Comparison of ENCODE assay signal across 19 cellular contexts in the genomic region with DNA sequence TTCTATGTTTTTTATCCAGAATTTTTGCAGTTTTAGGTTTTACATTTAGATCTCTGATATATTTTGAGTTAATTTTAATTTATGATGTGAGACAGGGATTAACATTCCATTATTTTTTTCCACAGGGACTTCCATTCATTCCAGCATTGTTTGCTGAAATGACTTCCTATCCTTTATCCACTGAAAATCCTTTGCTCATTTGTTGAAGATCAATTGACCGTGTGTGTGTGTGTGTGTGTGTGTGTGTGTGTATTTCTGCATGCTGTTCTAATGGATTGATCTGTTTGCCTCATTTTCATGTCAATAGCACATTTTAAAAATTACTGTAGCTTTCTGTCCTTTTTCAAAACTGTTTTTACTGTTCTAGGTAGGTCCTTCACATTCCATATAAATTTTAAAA.
"Had no signal": no experiment of that assay in that cellular context is flagged by ENCODE, and none has a peak within 500 bp of the region (broad histone marks: within the 10 kb centered on the region; RNA-seq: fewer than 3 reads in every experiment).

No MANE protein-coding gene starts in this region.

- H3K4me2 ChIP-seq: hepatocyte had no signal

- H3K9me3 ChIP-seq: colonic mucosa, esophagus muscularis mucosa, gastroesophageal sphincter, heart left ventricle, left lung, lower lobe of right lung, mucosa of descending colon had no signal

- DNase-seq: colonic mucosa; cortex of kidney; effector CD4-positive, alpha-beta T cell; effector memory CD4-positive, alpha-beta T cell; foreskin keratinocyte; heart left ventricle; hypothalamus; left cardiac atrium; left lung; left ventricle myocardium superior; lower lobe of right lung; mesenchymal stem cell; mucosa of descending colon had no signal

- FAIRE-seq: endothelial cell of umbilical vein, islet of Langerhans, keratinocyte had no signal

- H3K27me3 ChIP-seq: colonic mucosa, esophagus muscularis mucosa, foreskin keratinocyte, gastroesophageal sphincter, heart left ventricle, hepatocyte, left lung had no signal

- H3K4me1 ChIP-seq: colonic mucosa, esophagus muscularis mucosa, foreskin keratinocyte, gastroesophageal sphincter, heart left ventricle, left lung, lower lobe of right lung had no signal

- H3K36me3 ChIP-seq: colonic mucosa, esophagus muscularis mucosa, gastroesophageal sphincter, heart left ventricle, left lung, lower lobe of right lung had no signal

- H2AFZ ChIP-seq: hepatocyte had no signal

- H3K27ac ChIP-seq: colonic mucosa, esophagus muscularis mucosa, foreskin keratinocyte, gastroesophageal sphincter, heart left ventricle, hepatocyte, left lung, lower lobe of right lung had no signal

- ATAC-seq: foreskin keratinocyte, gastroesophageal sphincter, heart left ventricle, left cardiac atrium, left lung, left ventricle myocardium superior, lower lobe of right lung, mucosa of descending colon had no signal

- H3K4me3 ChIP-seq: colonic mucosa, esophagus muscularis mucosa, gastroesophageal sphincter, heart left ventricle, hepatocyte, left lung, lower lobe of right lung, mucosa of descending colon had no signal
